ENCODE assay signal across 21 cellular contexts in genomic region chr6:38391909-38392614, GRCh38.
DNase-seq lines count a peak whose midpoint lies in the region; ATAC-seq, FAIRE-seq and TF ChIP-seq lines count a peak whose summit lies in the region.
"Had no signal": no experiment of that assay in that cellular context is flagged by ENCODE, and none has a peak within 500 bp of the region (broad histone marks: within the 10 kb centered on the region; RNA-seq: fewer than 3 reads in every experiment).

No MANE protein-coding gene starts in this region.

- H3K27ac ChIP-seq in pancreas (no peak overlapping the region), thyroid gland (no peak overlapping the region)
- H3K27ac ChIP-seq: ascending aorta, right lobe of liver had no signal

- POLR2A ChIA-PET in naive thymus-derived CD8-positive, alpha-beta T cell (lab: Charles Lee): interaction anchor here (0.6 kb wide), 1 partner anchor 673 kb away, joined by 3 read pairs; no protein-coding TSS in a partner anchor

- H3K9me3 Mint-ChIP-seq in brain: peaks cover 0 to 3% (median 0%) of the 10 kb centered on the region in 5 experiments
- H3K9me3 Mint-ChIP-seq in naive thymus-derived CD8-positive, alpha-beta T cell: peaks cover 0 to 2% (median 0%) of the 10 kb centered on the region in 9 donors
- H3K9me3 Mint-ChIP-seq: dendritic cell treated with granulocyte-macrophage colony-stimulating factor and Interleukin-4, amounts not matched to agents 40 ng/mL and 50 ng/mL, for 4 days had no signal

- peaks cover 54% of the 10 kb centered on the region for H3K4me1 Mint-ChIP-seq in brain
- H3K4me1 Mint-ChIP-seq in naive thymus-derived CD8-positive, alpha-beta T cell: peaks cover 0 to 13% (median 6%) of the 10 kb centered on the region in 4 donors
- H3K4me1 Mint-ChIP-seq: activated CD8-positive, alpha-beta memory T cell treated with anti-CD3 and anti-CD28 coated beads, Interleukin-2, amount 10 ng/mL, durations not matched to agents 7 days and 5 days had no signal

- peak overlapping the region in 3 of 5 experiments; percentile 7 to 18 (median 12) for H3K27ac Mint-ChIP-seq in brain
- no peak overlapping the region for H3K27ac Mint-ChIP-seq in naive thymus-derived CD8-positive, alpha-beta T cell
- H3K27ac Mint-ChIP-seq: activated CD8-positive, alpha-beta memory T cell treated with anti-CD3 and anti-CD28 coated beads, Interleukin-2, amount 10 ng/mL, durations not matched to agents 7 days and 5 days; dendritic cell treated with granulocyte-macrophage colony-stimulating factor and Interleukin-4, amounts not matched to agents 40 ng/mL and 50 ng/mL, for 4 days; T-helper 17 cell had no signal

- peak; percentile 10 for DNase-seq in Daoy (ENCODE audit: low read depth)
- DNase-seq in HT1080 (ENCODE audit: low read depth): peak; percentile 16
- DNase-seq in lung microvascular endothelial cell (ENCODE audit: low read depth in 2 of 2): peak; percentile 2 to 3
- DNase-seq in naive thymus-derived CD8-positive, alpha-beta T cell: no peak
- no peak for DNase-seq in pancreas
- no peak for DNase-seq in thyroid gland
- DNase-seq: activated CD4-positive, CD25-positive, alpha-beta regulatory T cell; activated CD8-positive, alpha-beta memory T cell treated with anti-CD3 and anti-CD28 coated beads, Interleukin-2, amount 10 ng/mL, durations not matched to agents 7 days and 5 days; activated gamma-delta T cell treated with Interleukin-2 at 50 U/mL for 16 hours; erythroblast; hippocampal formation; KG1; nucleus accumbens; right lobe of liver; Right ventricle myocardium superior; substantia nigra; T-helper 17 cell had no signal

- H3K36me3 Mint-ChIP-seq in brain: no peaks in the 10 kb centered on the region
- peaks cover 2 to 13% (median 10%) of the 10 kb centered on the region in 3 donors for H3K36me3 Mint-ChIP-seq in naive thymus-derived CD8-positive, alpha-beta T cell

- TF ChIP-seq CTCF in brain (conservative IDR thresholded peaks at IDR 0.05) (no peak), pancreas (IDR thresholded peaks at IDR 0.05) (no peak), thyroid gland (IDR thresholded peaks at IDR 0.05) (no peak)

- H3K36me3 ChIP-seq in pancreas: no peaks in the 10 kb centered on the region
- H3K36me3 ChIP-seq in thyroid gland: no peaks in the 10 kb centered on the region
- H3K36me3 ChIP-seq: ascending aorta, right lobe of liver had no signal

- no peaks in the 10 kb centered on the region for H3K27me3 Mint-ChIP-seq in brain
- H3K27me3 Mint-ChIP-seq in naive thymus-derived CD8-positive, alpha-beta T cell: no peaks in the 10 kb centered on the region
- H3K27me3 Mint-ChIP-seq: activated CD8-positive, alpha-beta memory T cell treated with anti-CD3 and anti-CD28 coated beads, Interleukin-2, amount 10 ng/mL, durations not matched to agents 7 days and 5 days; dendritic cell treated with granulocyte-macrophage colony-stimulating factor and Interleukin-4, amounts not matched to agents 40 ng/mL and 50 ng/mL, for 4 days; T-helper 17 cell had no signal

- H3K4me1 ChIP-seq in pancreas (peaks cover 0 to 4% (median 0%) of the 10 kb centered on the region in 3 donors), thyroid gland (no peaks in the 10 kb centered on the region)
- H3K4me1 ChIP-seq: ascending aorta, right lobe of liver had no signal

- H3K4me3 Mint-ChIP-seq in brain: no peak overlapping the region
- H3K4me3 Mint-ChIP-seq in naive thymus-derived CD8-positive, alpha-beta T cell: no peak overlapping the region
- H3K4me3 Mint-ChIP-seq: activated CD8-positive, alpha-beta memory T cell treated with anti-CD3 and anti-CD28 coated beads, Interleukin-2, amount 10 ng/mL, durations not matched to agents 7 days and 5 days; dendritic cell treated with granulocyte-macrophage colony-stimulating factor and Interleukin-4, amounts not matched to agents 40 ng/mL and 50 ng/mL, for 4 days; T-helper 17 cell had no signal

- no peaks in the 10 kb centered on the region for H3K9me3 ChIP-seq in pancreas
- no peaks in the 10 kb centered on the region for H3K9me3 ChIP-seq in thyroid gland
- H3K9me3 ChIP-seq: ascending aorta, right lobe of liver had no signal

- H3K27me3 ChIP-seq in pancreas (no peaks in the 10 kb centered on the region), thyroid gland (no peaks in the 10 kb centered on the region)
- H3K27me3 ChIP-seq: ascending aorta, right lobe of liver had no signal

- ATAC-seq in naive thymus-derived CD8-positive, alpha-beta T cell: no peak
- ATAC-seq in GM18907 (IDR thresholded peaks at IDR 0.05; ENCODE audit: unreplicated experiment) (no peak), pancreas (no peak)
- ATAC-seq: activated CD8-positive, alpha-beta memory T cell treated with anti-CD3 and anti-CD28 coated beads, Interleukin-2, amount 10 ng/mL, durations not matched to agents 7 days and 5 days; T-helper 17 cell had no signal

- H3K4me3 ChIP-seq in pancreas (no peak overlapping the region), thyroid gland (replicated peaks in 1 of 3) (no peak overlapping the region)
- H3K4me3 ChIP-seq: ascending aorta, right lobe of liver had no signal

- intact Hi-C loops in pancreas (cut with DNase I) (no loop called here), thyroid gland (cut with DNase I) (no loop called here)

- no peak for FAIRE-seq in pancreas (lab: Jason Lieb, UNC)

- TF ChIP-seq POLR2A in thyroid gland (IDR thresholded peaks at IDR 0.05): no peak

- 82 to 86% methylated on average over 4 of the region's 4 CpGs for WGBS in pancreas, 2 donors
- 83 to 86% methylated on average over 4 of the region's 4 CpGs for WGBS in thyroid gland, 2 donors

Comparison
In these comparisons a context has a peak if more than half of its experiments do, and no peak if none do; other contexts are left out.
1. DNase-seq: peak in Daoy (single experiment), HT1080 (single experiment) and lung microvascular endothelial cell (2 of 2); none in naive thymus-derived CD8-positive, alpha-beta T cell (0 of 10), pancreas (0 of 6) and thyroid gland (0 of 2).
2. H3K27ac Mint-ChIP-seq: peak in brain (3 of 5); none in naive thymus-derived CD8-positive, alpha-beta T cell (0 of 10).